1 cellular context compared by ENCODE assay signal in genomic region chr22:21881841-21882753, GRCh38.
TF ChIP-seq lines count a peak whose summit lies in the region.

No MANE protein-coding gene starts in this region.

TF ChIP-seq in HepG2, 621 proteins besides CTCF, POLR2A, EP300 and RAD21:
- TF ChIP-seq PREB (CRISPR knock-in tag; IDR thresholded peaks at IDR 0.05) (no peak), ARNT2 (CRISPR knock-in tag; IDR thresholded peaks at IDR 0.05; ENCODE audit: low read depth) (no peak), PCBP2 (optimal IDR thresholded peaks at IDR 0.05; ENCODE audit: low read depth, low read length, poor library complexity, severe bottlenecking) (no peak), CEBPZ (IDR thresholded peaks at IDR 0.05; ENCODE audit: low read length) (no peak), THAP9 (CRISPR knock-in tag; IDR thresholded peaks at IDR 0.05; ENCODE audit: borderline replicate concordance) (no peak), MEIS1 (CRISPR knock-in tag; IDR thresholded peaks at IDR 0.05; ENCODE audit: borderline replicate concordance) (no peak), RARA (CRISPR knock-in tag; IDR thresholded peaks at IDR 0.05) (no peak), ZNF672 (CRISPR knock-in tag; IDR thresholded peaks at IDR 0.05) (no peak), ZNF33A (CRISPR knock-in tag; IDR thresholded peaks at IDR 0.05; ENCODE audit: borderline replicate concordance) (no peak), ZNF3 (CRISPR knock-in tag; IDR thresholded peaks at IDR 0.05) (no peak), ZBTB26 (CRISPR knock-in tag; IDR thresholded peaks at IDR 0.05; ENCODE audit: borderline replicate concordance) (no peak)
